9 cellular contexts compared by ENCODE assay signal in the genomic region with DNA sequence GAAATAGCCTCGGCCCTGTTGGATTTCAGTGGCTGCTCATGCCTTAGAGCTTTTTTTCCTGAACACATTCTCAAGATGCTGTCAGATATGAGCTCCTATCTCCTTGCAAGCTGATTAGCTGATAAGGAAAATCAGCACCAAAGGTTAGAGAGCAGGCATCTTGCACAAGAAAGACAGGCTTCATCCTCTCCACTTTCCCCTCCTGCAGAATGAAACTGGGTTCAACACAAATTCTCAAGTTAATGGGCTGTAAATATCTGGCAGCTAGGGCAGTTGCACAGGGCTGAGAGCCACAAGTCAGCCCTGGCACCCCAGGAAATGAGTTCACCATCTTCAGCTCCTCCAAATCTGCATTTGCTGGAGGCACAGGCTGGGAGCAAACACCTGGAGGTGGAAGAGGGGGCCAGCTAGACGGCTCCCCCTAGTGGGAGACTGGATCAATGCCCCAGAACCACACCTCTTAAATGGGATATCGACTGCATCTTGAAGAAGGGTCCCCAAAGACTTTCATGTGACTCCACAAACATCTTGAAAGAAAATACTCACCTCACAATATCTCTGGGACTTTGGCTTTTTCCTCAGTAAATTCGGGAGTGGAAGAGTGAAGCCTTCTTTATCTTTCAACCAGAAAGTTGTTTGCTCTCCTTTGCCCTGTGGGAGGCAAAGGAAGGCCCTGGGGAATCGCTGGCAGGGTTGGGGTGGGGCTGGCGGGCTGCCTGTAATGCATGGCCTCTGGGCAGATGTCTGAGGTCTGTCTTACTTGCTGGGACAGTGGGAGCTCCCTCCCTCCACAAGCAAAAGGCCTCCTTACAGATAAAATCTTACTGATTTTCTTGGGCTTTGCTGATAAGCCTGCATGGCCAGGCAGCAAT. TPM values are rescaled to one million over a fixed set of nuclear protein-coding genes. Genes with fewer than 3 reads are reported as not detected.
DNase-seq lines count a peak whose midpoint lies in the region; ATAC-seq, FAIRE-seq and TF ChIP-seq lines count a peak whose summit lies in the region.
"Had no signal": no experiment of that assay in that cellular context is flagged by ENCODE, and none has a peak within 500 bp of the region (broad histone marks: within the 10 kb centered on the region; RNA-seq: fewer than 3 reads in every experiment).

No MANE protein-coding gene starts in this region.

- H2BK120ac ChIP-seq in H1 (replicated peaks; ENCODE audit: low read depth, low read length) = no peak overlapping the region

- no peaks in the 10 kb centered on the region for H3K27me3 ChIP-seq in CD4-positive, alpha-beta memory T cell (ENCODE audit: insufficient read depth, low read length)
- peaks cover 9% of the 10 kb centered on the region for H3K27me3 ChIP-seq in HL-60 (ENCODE audit: insufficient read depth, poor library complexity, severe bottlenecking)
- no peaks in the 10 kb centered on the region for H3K27me3 ChIP-seq in H1 (replicated peaks in 1 of 4; ENCODE audit: control insufficient read depth in 3 of 4, extremely low read depth in 1 of 4, insufficient read depth in 3 of 4, low read length in 3 of 4)
- H3K27me3 ChIP-seq in vagina = no peaks in the 10 kb centered on the region

- H3K56ac ChIP-seq in H1 (replicated peaks; ENCODE audit: insufficient read length, low read depth, low read length) = no peak overlapping the region

- H3K4me2 ChIP-seq in H1 (ENCODE audit: insufficient read depth in 1 of 2, low read depth in 2 of 2, low read length in 2 of 2) = no peak overlapping the region

- TF ChIP-seq EP300 in H1 (IDR thresholded peaks at IDR 0.05; ENCODE audit: borderline replicate concordance in 1 of 2, low read depth in 2 of 2, low read length in 2 of 2) = no peak

- H2AK5ac ChIP-seq in H1 (ENCODE audit: low read depth, low read length) = no peak overlapping the region

- H3K27me3 Mint-ChIP-seq in CD4-positive, alpha-beta memory T cell = peaks cover 9 to 22% of the 10 kb centered on the region in 2 donors
- peaks cover 16% of the 10 kb centered on the region for H3K27me3 Mint-ChIP-seq in T-helper 2 cell treated with Interferon-gamma antibody and Interleukin-4, amounts not matched to agents 5 μg/mL and 100 μg/mL, for 36 hours (ENCODE audit: low read depth)
- peaks cover 38% of the 10 kb centered on the region for H3K27me3 Mint-ChIP-seq in mesothelial cell of epicardium (ENCODE audit: low read depth)

- POLR2A ChIA-PET in CD4-positive, alpha-beta memory T cell (lab: Charles Lee; ENCODE audit: partially characterized antibody) = no interaction called here
- POLR2A ChIA-PET in H1 (lab: Charles Lee; ENCODE audit: partially characterized antibody) = interaction anchor here (0.9 kb wide), 1 partner anchor 125 kb away, joined by 4 read pairs; a partner anchor contains a TSS

- H2BK12ac ChIP-seq in H1 (ENCODE audit: low read depth, low read length) = no peak overlapping the region

- H2BK20ac ChIP-seq in H1 (ENCODE audit: low read length) = no peak overlapping the region

- TF ChIP-seq RAD21 in H1 (IDR thresholded peaks at IDR 0.05 in 1 of 2, conservative IDR thresholded peaks at IDR 0.05 in 1 of 2; ENCODE audit: low read depth in 2 of 2, low read length in 2 of 2) = peak; percentile 91 to 93

- H3K14ac ChIP-seq in H1 (ENCODE audit: insufficient read length) = no peak overlapping the region

- TF ChIP-seq POLR2A in H1 (IDR thresholded peaks at IDR 0.05; ENCODE audit: control extremely low read depth in 1 of 2, low read depth in 2 of 2, low read length in 2 of 2) (no peak), vagina (IDR thresholded peaks at IDR 0.05) (no peak)

- peak; percentile 78 for TF ChIP-seq CTCF in HL-60 (IDR thresholded peaks at IDR 0.05; ENCODE audit: insufficient read depth, low read length)
- peak; percentile 81 to 95 (median 85) for TF ChIP-seq CTCF in H1 (IDR thresholded peaks at IDR 0.05; ENCODE audit: control extremely low read depth in 1 of 3, insufficient read depth in 1 of 3, low read depth in 1 of 3, low read length in 3 of 3)
- peak; percentile 57 for TF ChIP-seq CTCF in mesothelial cell of epicardium (IDR thresholded peaks at IDR 0.05; ENCODE audit: unreplicated experiment)
- TF ChIP-seq CTCF in vagina (IDR thresholded peaks at IDR 0.05) = peak in 1 of 3 experiments; percentile 2

- WGBS in H1 (ENCODE audit: extremely low coverage in 1 of 2, insufficient coverage in 1 of 2, insufficient read length in 1 of 2, insufficient replicate concordance in 2 of 2, low coverage in 1 of 2, low lambda C conversion rate in 2 of 2, missing lambda C conversion rate in 1 of 2), 2 experiments = 39% methylated on average over 6 of the region's 6 CpGs; no CpG with 5 or more reads in 1 of the 2 experiments

- intact Hi-C loops in CD4-positive, alpha-beta memory T cell (cut with micrococcal nuclease) = no loop called here
- intact Hi-C loops in vagina (cut with DNase I) = no loop called here

- no peaks in the 10 kb centered on the region for H3K36me3 Mint-ChIP-seq in CD4-positive, alpha-beta memory T cell
- H3K36me3 Mint-ChIP-seq in T-helper 2 cell treated with Interferon-gamma antibody and Interleukin-4, amounts not matched to agents 5 μg/mL and 100 μg/mL, for 36 hours (ENCODE audit: low read depth) = no peaks in the 10 kb centered on the region
- no peaks in the 10 kb centered on the region for H3K36me3 Mint-ChIP-seq in mesothelial cell of epicardium

- DNase-seq in CD4-positive, alpha-beta memory T cell = peak in 4 of 5 donors; percentile 6 to 14 (median 11)
- DNase-seq in HL-60 (ENCODE audit: low read depth in 1 of 2, low spot score in 1 of 2) (peak in 1 of 2 experiments; percentile 17), H1 (ENCODE audit: low read depth in 1 of 2, low spot score in 2 of 2) (peak; percentile 59 to 79), mesothelial cell of epicardium (ENCODE audit: low spot score in 2 of 2, unreplicated experiment in 2 of 2) (no peak), vagina (ENCODE audit: extremely low spot score in 2 of 2) (no peak), NCI-H748 (lab: John Stamatoyannopoulos, UW; ENCODE audit: unreplicated experiment) (no peak)
- peak; percentile 7 for DNase-seq in T-helper 2 cell treated with Interferon-gamma antibody and Interleukin-4, amounts not matched to agents 5 μg/mL and 100 μg/mL, for 36 hours (ENCODE audit: low spot score)

- H3K79me2 ChIP-seq in H1 (ENCODE audit: control insufficient read depth in 1 of 2, insufficient read depth in 2 of 2, low read length in 2 of 2) = no peaks in the 10 kb centered on the region

- H4K5ac ChIP-seq in H1 (ENCODE audit: insufficient read length, low read depth, low read length) = no peak overlapping the region

- H3K4ac ChIP-seq in H1 (replicated peaks; ENCODE audit: insufficient read length, low read depth, low read length) = no peak overlapping the region

- no peak overlapping the region for H3K9ac ChIP-seq in H1 (replicated peaks in 1 of 4; ENCODE audit: extremely low read depth in 1 of 4, low read depth in 3 of 4, low read length in 3 of 4)

- H3K4me1 ChIP-seq in CD4-positive, alpha-beta memory T cell (ENCODE audit: insufficient read depth, low read length) = no peaks in the 10 kb centered on the region
- peaks cover 0 to 3% (median under 1%) of the 10 kb centered on the region in 4 experiments; a peak in 2 of 7 replicates for H3K4me1 ChIP-seq in H1 (replicated peaks in 1 of 4; ENCODE audit: control insufficient read depth in 3 of 4, insufficient read depth in 4 of 4, low read length in 3 of 4)
- H3K4me1 ChIP-seq in vagina = no peaks in the 10 kb centered on the region

- no peaks in the 10 kb centered on the region for H3K4me1 Mint-ChIP-seq in CD4-positive, alpha-beta memory T cell
- no peaks in the 10 kb centered on the region for H3K4me1 Mint-ChIP-seq in T-helper 2 cell treated with Interferon-gamma antibody and Interleukin-4, amounts not matched to agents 5 μg/mL and 100 μg/mL, for 36 hours (ENCODE audit: low read depth)
- H3K4me1 Mint-ChIP-seq in mesothelial cell of epicardium = peaks cover 4% of the 10 kb centered on the region

- H4K91ac ChIP-seq in H1 (replicated peaks; ENCODE audit: insufficient read length, low read length) = no peak overlapping the region

- H3K27ac Mint-ChIP-seq in CD4-positive, alpha-beta memory T cell = no peak overlapping the region
- H3K27ac Mint-ChIP-seq in T-helper 2 cell treated with Interferon-gamma antibody and Interleukin-4, amounts not matched to agents 5 μg/mL and 100 μg/mL, for 36 hours = no peak overlapping the region
- H3K27ac Mint-ChIP-seq in mesothelial cell of epicardium = no peak overlapping the region

- CTCF ChIA-PET in CD4-positive, alpha-beta memory T cell (lab: Charles Lee; ENCODE audit: partially characterized antibody) = interaction anchor here (1.2 to 3.1 kb wide), 5 partner anchors 9 to 147 kb away, joined by 3 to 13 read pairs (median 5); no protein-coding TSS in a partner anchor
- CTCF ChIA-PET in H1 (lab: Charles Lee; ENCODE audit: partially characterized antibody) = interaction anchor here (0.5 to 4.4 kb wide), 59 partner anchors 9 to 1077 kb away, joined by 3 to 55 read pairs (median 4); a partner anchor contains a TSS

- H2BK5ac ChIP-seq in H1 (ENCODE audit: low read depth, low read length) = no peak overlapping the region

- H3K9me3 ChIP-seq in CD4-positive, alpha-beta memory T cell (ENCODE audit: control insufficient read depth in 1 of 2, low read length in 2 of 2) = no peaks in the 10 kb centered on the region
- H3K9me3 ChIP-seq in H1 (ENCODE audit: insufficient read depth in 2 of 2, low read depth in 1 of 2, low read length in 1 of 2) (no peaks in the 10 kb centered on the region), vagina (no peaks in the 10 kb centered on the region)

- ATAC-seq in GM18870 (IDR thresholded peaks at IDR 0.05; ENCODE audit: unreplicated experiment) = peak; percentile 68

- no peaks in the 10 kb centered on the region for H3K9me3 Mint-ChIP-seq in CD4-positive, alpha-beta memory T cell
- H3K9me3 Mint-ChIP-seq in T-helper 2 cell treated with Interferon-gamma antibody and Interleukin-4, amounts not matched to agents 5 μg/mL and 100 μg/mL, for 36 hours = no peaks in the 10 kb centered on the region
- no peaks in the 10 kb centered on the region for H3K9me3 Mint-ChIP-seq in mesothelial cell of epicardium

- no peak overlapping the region for H3K4me3 Mint-ChIP-seq in CD4-positive, alpha-beta memory T cell
- H3K4me3 Mint-ChIP-seq in T-helper 2 cell treated with Interferon-gamma antibody and Interleukin-4, amounts not matched to agents 5 μg/mL and 100 μg/mL, for 36 hours = no peak overlapping the region
- H3K4me3 Mint-ChIP-seq in mesothelial cell of epicardium = no peak overlapping the region

- H3K36me3 ChIP-seq in CD4-positive, alpha-beta memory T cell (ENCODE audit: insufficient read depth, low read length) = no peaks in the 10 kb centered on the region
- no peaks in the 10 kb centered on the region for H3K36me3 ChIP-seq in H1 (ENCODE audit: control insufficient read depth in 2 of 4, insufficient read depth in 4 of 4, low read length in 3 of 4)
- no peaks in the 10 kb centered on the region for H3K36me3 ChIP-seq in vagina

- H4K20me1 ChIP-seq in H1 (replicated peaks in 1 of 2; ENCODE audit: control insufficient read depth in 1 of 2, insufficient read depth in 2 of 2, low read length in 2 of 2) = no peaks in the 10 kb centered on the region

- FAIRE-seq in H1 (lab: Jason Lieb, UNC) = peak; percentile 88

- no peak overlapping the region for H3K18ac ChIP-seq in H1 (ENCODE audit: extremely low read depth, low read length)

- peak overlapping the region; percentile 87 for H2AFZ ChIP-seq in H1 (ENCODE audit: low read length)

- no peak overlapping the region for H3K4me3 ChIP-seq in CD4-positive, alpha-beta memory T cell (ENCODE audit: low read length in 2 of 2)
- H3K4me3 ChIP-seq in HL-60 (replicated peaks; ENCODE audit: insufficient read depth, low read length) (no peak overlapping the region), H1 (ENCODE audit: extremely low read depth in 1 of 4, insufficient read depth in 2 of 4, low read depth in 3 of 4, low read length in 4 of 4) (no peak overlapping the region), vagina (no peak overlapping the region)
- H3K4me3 ChIP-seq: skin epidermis had no signal

- H2BK15ac ChIP-seq in H1 (ENCODE audit: low read length) = no peak overlapping the region

- no peak overlapping the region for H3K27ac ChIP-seq in CD4-positive, alpha-beta memory T cell (ENCODE audit: low read depth, low read length)
- H3K27ac ChIP-seq in HL-60 (replicated peaks) (no peak overlapping the region), H1 (ENCODE audit: low read depth, low read length) (no peak overlapping the region), vagina (no peak overlapping the region)
- H3K27ac ChIP-seq: skin epidermis had no signal

- 0 out of 2 replicates have a peak overlapping the region, but pooled peaks have one; percentile 4 for H4K8ac ChIP-seq in H1 (ENCODE audit: extremely low read depth, insufficient read depth, low read length)

- H3K79me1 ChIP-seq in H1 (ENCODE audit: low read depth, low read length) = no peaks in the 10 kb centered on the region

- peaks cover 2% of the 10 kb centered on the region; the same call in 1 of the 2 replicates for H3K23me2 ChIP-seq in H1 (ENCODE audit: low read depth, low read length)

- no peak overlapping the region for H3K23ac ChIP-seq in H1 (ENCODE audit: insufficient read length)

RNA-seq across cellular contexts. Expression of a gene that starts 24.7 kb away (rescaled TPM):
- total RNA-seq in CD4-positive, alpha-beta memory T cell = not detected
- not detected for polyA plus RNA-seq in CD4-positive, alpha-beta memory T cell
- total RNA-seq in H1 (2021; fragmentation: NEBNext Ultra II Directional; extraction: Animal tissue kit (Norgen Biotek cat#: 25700)) = not detected in 2 replicates
- polyA plus RNA-seq in H1 (2011; rRNA removed) = not detected in 2 replicates
- polyA plus RNA-seq in H1 (2011; cell fraction: cytosol; rRNA removed) = not detected
- polyA plus RNA-seq in H1 (2011; cell fraction: nucleus; rRNA removed) = not detected
- not detected in 4 replicates for polyA plus RNA-seq in H1 (2012, experiment 1 of 2)
- polyA plus RNA-seq in H1 (2012, experiment 2 of 2) = not detected
- polyA plus RNA-seq in H1 (2013, experiment 1 of 2) = not detected
- polyA plus RNA-seq in H1 (2013, experiment 2 of 2) = not detected
- not detected in 2 replicates for polyA minus RNA-seq in H1 (2011; rRNA and poly(A)+ RNA removed)
- polyA minus RNA-seq in H1 (2011; cell fraction: cytosol; rRNA and poly(A)+ RNA removed) = not detected
- polyA minus RNA-seq in H1 (2011; cell fraction: nucleus; rRNA and poly(A)+ RNA removed) = not detected
- total RNA-seq in mesothelial cell of epicardium (not detected in 3 replicates), vagina (not detected)

Comparison
In these comparisons a context has a peak if more than half of its experiments do, and no peak if none do; other contexts are left out.
1. DNase-seq: peak in CD4-positive, alpha-beta memory T cell (4 of 5), T-helper 2 cell treated with Interferon-gamma antibody and Interleukin-4, amounts not matched to agents 5 μg/mL and 100 μg/mL, for 36 hours (single experiment) and H1 (2 of 2); none in mesothelial cell of epicardium (0 of 2), vagina (0 of 2) and NCI-H748 (single experiment).